ENCODE assay signal across 8 cellular contexts in genomic region chr9:88388203-88388885, GRCh38. TPM values are rescaled to one million over a fixed set of nuclear protein-coding genes. Genes with fewer than 3 reads are reported as not detected.
A peak's percentile ranks its signal among the peaks of the same experiment; 100 is the strongest.
DNase-seq lines count a peak whose midpoint lies in the region; ATAC-seq and TF ChIP-seq lines count a peak whose summit lies in the region.

TSS of gene SPIN1 (plus strand) at chr9:88388444. CDS start at chr9:88426540, 38,096 bp downstream.

- peaks cover 13% of the 10 kb centered on the region for H4K20me1 ChIP-seq in OCI-LY7 (ENCODE audit: insufficient read depth, low read length)

- ATAC-seq in GM19455 (IDR thresholded peaks at IDR 0.05; ENCODE audit: unreplicated experiment) (peak; percentile 84), HG03575 (IDR thresholded peaks at IDR 0.05; ENCODE audit: extremely low read depth, insufficient number of reproducible peaks, low FRiP score, unreplicated experiment) (peak; percentile 45)

- TF ChIP-seq POLR2A in erythroblast (IDR thresholded peaks at IDR 0.05; ENCODE audit: low read length): no peak

- H3K4me2 ChIP-seq in OCI-LY7 (ENCODE audit: low read length): peak within 1 kb of the TSS; percentile 87

- BruUV-seq in Caco-2 (replicated peaks; lab: Mats Ljungman, UMichigan): no TSS peak
- BruUV-seq in OCI-LY7 (replicated peaks; lab: Mats Ljungman, UMichigan): no TSS peak

- peak; percentile 75 to 85 for DNase-seq in Caco-2
- peak; percentile 81 for DNase-seq in OCI-LY7 (ENCODE audit: low spot score)
- peak; percentile 88 for DNase-seq in activated T-cell treated with anti-CD3 and anti-CD28 coated beads for 48 hours (ENCODE audit: low read depth)
- DNase-seq in erythroblast (lab: John Stamatoyannopoulos, UW): peak; percentile 83 to 90
- peak; percentile 67 for DNase-seq in stimulated activated CD8-positive, alpha-beta memory T cell treated with anti-CD3 and anti-CD28 coated beads, Interleukin-7, amount 100 ng/mL, for 24 hours (ENCODE audit: low read depth)

- H3K79me2 ChIP-seq in OCI-LY7 (ENCODE audit: insufficient read depth, low read depth, low read length): peaks cover 25% of the 10 kb centered on the region

- H3K27me3 Mint-ChIP-seq in Caco-2 (ENCODE audit: insufficient read depth, unreplicated experiment): no peaks in the 10 kb centered on the region

- H3K9me3 Mint-ChIP-seq in Caco-2 (ENCODE audit: unreplicated experiment): no peaks in the 10 kb centered on the region

- peaks cover 13% of the 10 kb centered on the region for H3K4me1 Mint-ChIP-seq in Caco-2 (ENCODE audit: low read depth, unreplicated experiment)

- H3K36me3 ChIP-seq in Caco-2 (ENCODE audit: control insufficient read depth, insufficient read depth, low read length) (no peaks in the 10 kb centered on the region), OCI-LY7 (ENCODE audit: insufficient read depth, low read length) (no peaks in the 10 kb centered on the region), muscle layer of colon (ENCODE audit: insufficient read depth, low read length) (no peaks in the 10 kb centered on the region)

- H3K4me1 ChIP-seq in Caco-2 (no peaks in the 10 kb centered on the region; the same call in 1 of the 2 replicates), OCI-LY7 (ENCODE audit: insufficient read depth, low read length, poor library complexity, severe bottlenecking) (peaks cover 15% of the 10 kb centered on the region), muscle layer of colon (ENCODE audit: insufficient read depth, low read length) (peaks cover 24% of the 10 kb centered on the region)

- H3K4me3 ChIP-seq in Caco-2 (ENCODE audit: low read depth, low read length): peak within 1 kb of the TSS; percentile 76
- peak within 1 kb of the TSS; percentile 80 for H3K4me3 ChIP-seq in OCI-LY7 (ENCODE audit: low read depth, low read length, poor library complexity, severe bottlenecking)
- peak within 1 kb of the TSS; percentile 69 to 79 for H3K4me3 ChIP-seq in muscle layer of colon (ENCODE audit: low read depth in 1 of 2, low read length in 2 of 2)

- no peaks in the 10 kb centered on the region for H3K27me3 ChIP-seq in Caco-2 (replicated peaks; ENCODE audit: control insufficient read depth, insufficient read depth, low read length)
- H3K27me3 ChIP-seq in muscle layer of colon (ENCODE audit: control insufficient read depth in 1 of 2, insufficient read depth in 2 of 2, low read length in 2 of 2): no peaks in the 10 kb centered on the region

- peak within 1 kb of the TSS; percentile 48; the same call in 1 of the 2 replicates for H2AFZ ChIP-seq in OCI-LY7 (ENCODE audit: low read length)

- H3K36me3 Mint-ChIP-seq in Caco-2 (ENCODE audit: insufficient read depth, unreplicated experiment): peaks cover 17% of the 10 kb centered on the region

- H3K9ac ChIP-seq in muscle layer of colon (ENCODE audit: low read length): peak within 1 kb of the TSS; percentile 71

- H3K4me3 Mint-ChIP-seq in Caco-2 (ENCODE audit: unreplicated experiment): peak within 1 kb of the TSS; percentile 89

- CTCF ChIA-PET in Caco-2 (lab: Charles Lee) (no interaction called here), OCI-LY7 (lab: Charles Lee; ENCODE audit: unreplicated experiment) (no interaction called here)

- intact Hi-C loops in Caco-2 (cut with micrococcal nuclease; ENCODE audit: unreplicated experiment) (loop anchor here (5.0 kb wide), 3 partner anchors 46 to 216 kb away; no protein-coding TSS in a partner anchor), OCI-LY7 (cut with micrococcal nuclease; ENCODE audit: unreplicated experiment) (loop anchor here (2.0 to 10.0 kb wide), 3 partner anchors 66 to 924 kb away; partner anchors contain the start of gene CKS2)

- H3K9me3 ChIP-seq in Caco-2 (no peaks in the 10 kb centered on the region), OCI-LY7 (ENCODE audit: low read length) (no peaks in the 10 kb centered on the region), muscle layer of colon (ENCODE audit: low read length) (no peaks in the 10 kb centered on the region)

- no peaks in the 10 kb centered on the region for H3K9me2 ChIP-seq in OCI-LY7 (ENCODE audit: insufficient read depth, low read length)

- H3K27ac ChIP-seq in OCI-LY7 (ENCODE audit: low read depth, low read length, poor library complexity, severe bottlenecking): no peak within 1 kb of the TSS
- H3K27ac ChIP-seq in muscle layer of colon (ENCODE audit: low read depth, low read length): peak within 1 kb of the TSS; percentile 79

- TF ChIP-seq CTCF in Caco-2 (IDR thresholded peaks at IDR 0.05; ENCODE audit: insufficient read depth in 1 of 2, low read depth in 1 of 2, low read length in 1 of 2, severe bottlenecking in 1 of 2, unreplicated experiment in 1 of 2) (no peak), OCI-LY7 (conservative IDR thresholded peaks at IDR 0.05; ENCODE audit: low read length) (0 out of 2 replicates have a peak, but pooled peaks have one; percentile 9)

- peak within 1 kb of the TSS; percentile 86 for H3K27ac Mint-ChIP-seq in Caco-2 (ENCODE audit: unreplicated experiment)

- POLR2A ChIA-PET in Caco-2 (lab: Charles Lee) (no interaction called here), OCI-LY7 (lab: Charles Lee) (no interaction called here)

RNA-seq across cellular contexts. Expression of gene SPIN1, which starts in this region (rescaled TPM):
- total RNA-seq in Caco-2 (2022) (51.7 and 53.4 TPM in 2 replicates), OCI-LY7 (2022) (39.0 and 45.1 TPM in 2 replicates)
- total RNA-seq in OCI-LY7 (2014; rRNA removed; shearing (Covaris generic)): 20.0 and 20.1 TPM in 2 replicates
